Comparison of ENCODE assay signal across 22 cellular contexts in the genomic region with DNA sequence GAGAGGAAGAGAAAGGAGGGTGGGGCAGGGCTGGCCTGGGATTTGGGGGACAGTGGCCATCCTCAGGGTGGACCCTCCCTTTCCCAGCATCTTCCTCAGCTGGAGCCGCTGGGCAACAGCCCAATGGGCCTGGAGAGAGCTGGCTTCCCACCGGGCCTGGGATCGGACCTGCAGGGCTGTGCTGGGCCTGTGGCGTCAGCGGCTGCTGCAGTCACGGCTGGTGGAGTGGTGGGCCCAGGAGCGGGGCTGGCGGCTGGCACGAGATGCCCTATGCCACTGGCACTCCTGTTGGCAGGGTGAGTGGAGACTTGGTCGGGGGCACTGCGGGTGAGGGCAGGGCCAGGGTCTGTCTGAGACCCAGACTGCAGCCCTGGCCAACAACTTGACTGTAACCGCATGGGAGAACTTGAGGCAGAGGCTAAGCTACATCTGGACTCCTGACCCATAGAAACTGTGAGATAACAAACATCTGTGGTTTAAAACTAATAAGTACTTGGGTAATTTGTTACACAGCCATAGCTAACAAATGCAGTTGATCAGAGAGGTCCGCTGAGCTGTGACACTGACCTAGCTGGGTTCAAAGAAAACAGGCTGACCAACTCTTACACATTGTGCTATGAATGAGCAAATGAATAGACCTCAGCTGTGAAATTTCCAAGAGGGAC. TPM values are rescaled to one million over a fixed set of nuclear protein-coding genes. Genes with fewer than 3 reads are reported as not detected.
DNase-seq lines count a peak whose midpoint lies in the region; ATAC-seq and TF ChIP-seq lines count a peak whose summit lies in the region.
"Had no signal": no experiment of that assay in that cellular context is flagged by ENCODE, and none has a peak within 500 bp of the region (broad histone marks: within the 10 kb centered on the region; RNA-seq: fewer than 3 reads in every experiment).

No MANE protein-coding gene starts in this region.

- H3K4me2 ChIP-seq in IMR-90 (ENCODE audit: low read depth, low read length) (no peak overlapping the region), neuronal stem cell (ENCODE audit: insufficient read depth, low read length, poor library complexity, severe bottlenecking) (no peak overlapping the region)
- H3K4me2 ChIP-seq: A549; BLaER1 treated with 17β-estradiol and CSF1 and Interleukin-3, amounts not matched to agents 10 nM and 100 nM had no signal

- intact Hi-C loops in right cardiac atrium (cut with DNase I) (no loop called here), left cardiac atrium (cut with DNase I) (loop anchor here in 1 of 2 donors (5.0 kb wide), 1 partner anchor 43 kb away; the partner anchor contains the start of gene AGTRAP), IMR-90 (cut with micrococcal nuclease) (no loop called here)

- H3K4me1 ChIP-seq in right cardiac atrium (ENCODE audit: control insufficient read depth, insufficient read depth, low read length), result no peaks in the 10 kb centered on the region
- peaks cover 3% of the 10 kb centered on the region; the same call in 1 of the 2 replicates for H3K4me1 ChIP-seq in IMR-90 (ENCODE audit: control insufficient read depth, insufficient read depth, low read length)
- H3K4me1 ChIP-seq in neuronal stem cell (ENCODE audit: control insufficient read depth in 2 of 2, insufficient read depth in 1 of 2, low read depth in 1 of 2, low read length in 2 of 2), result peaks cover 5% of the 10 kb centered on the region in 2 donors
- H3K4me1 ChIP-seq: A549, BE2C, HAP-1 had no signal

- H2BK15ac ChIP-seq in IMR-90 (ENCODE audit: low read depth, low read length) (no peak overlapping the region), neuronal stem cell (ENCODE audit: low read length) (peak overlapping the region; percentile 55)

- H2BK5ac ChIP-seq in IMR-90 (ENCODE audit: low read depth, low read length, poor library complexity, severe bottlenecking), result no peak overlapping the region
- no peak overlapping the region for H2BK5ac ChIP-seq in neuronal stem cell (ENCODE audit: low read length)

- no peak for TF ChIP-seq RAD21 in IMR-90 (IDR thresholded peaks at IDR 0.05; ENCODE audit: low read length)

- in situ Hi-C loops in IMR-90 (cut with MboI; ENCODE audit: low sequenced_read_pairs), result no loop called here

- H3K9ac ChIP-seq in IMR-90 (ENCODE audit: low read depth, low read length) (no peak overlapping the region), neuronal stem cell (ENCODE audit: low read depth, low read length, poor library complexity) (no peak overlapping the region)
- H3K9ac ChIP-seq: BLaER1 treated with 17β-estradiol and CSF1 and Interleukin-3, amounts not matched to agents 10 nM and 100 nM had no signal

- H3K4me3 ChIP-seq in right cardiac atrium (ENCODE audit: low read length) (no peak overlapping the region), IMR-90 (ENCODE audit: insufficient read depth, low read depth, low read length) (no peak overlapping the region), neuronal stem cell (ENCODE audit: low read length in 2 of 2) (no peak overlapping the region)
- H3K4me3 ChIP-seq: A549; BLaER1 treated with 17β-estradiol and CSF1 and Interleukin-3, amounts not matched to agents 10 nM and 100 nM; HAP-1 had no signal

- H3K14ac ChIP-seq in IMR-90 (replicated peaks; ENCODE audit: low read depth, low read length) (no peak overlapping the region), neuronal stem cell (ENCODE audit: low read length) (no peak overlapping the region)

- H2AK9ac ChIP-seq in IMR-90 (replicated peaks; ENCODE audit: low read depth, low read length, poor library complexity), result peak overlapping the region; percentile 13

- H3K27me3 ChIP-seq in right cardiac atrium (ENCODE audit: control insufficient read depth, insufficient read depth), result no peaks in the 10 kb centered on the region
- H3K27me3 ChIP-seq in IMR-90 (ENCODE audit: control insufficient read depth, insufficient read depth, low read length), result no peaks in the 10 kb centered on the region; the same call in 1 of the 2 replicates
- H3K27me3 ChIP-seq in neuronal stem cell (ENCODE audit: control insufficient read depth in 3 of 3, insufficient read depth in 3 of 3, low read depth in 1 of 3, low read length in 3 of 3), result peaks cover 0 to 12% (median 0%) of the 10 kb centered on the region in 3 experiments
- H3K27me3 ChIP-seq: BE2C; BLaER1 treated with 17β-estradiol and CSF1 and Interleukin-3, amounts not matched to agents 10 nM and 100 nM had no signal

- no peak overlapping the region for H2BK20ac ChIP-seq in IMR-90 (ENCODE audit: low read depth, low read length)

- no peaks in the 10 kb centered on the region for H3K9me3 ChIP-seq in right cardiac atrium (ENCODE audit: control insufficient read depth, low read length)
- no peaks in the 10 kb centered on the region for H3K9me3 ChIP-seq in IMR-90 (ENCODE audit: control insufficient read depth, insufficient read depth, low read length)
- no peaks in the 10 kb centered on the region for H3K9me3 ChIP-seq in neuronal stem cell (replicated peaks in 1 of 2; ENCODE audit: control insufficient read depth in 2 of 2, insufficient read depth in 1 of 2, low read depth in 1 of 2, low read length in 2 of 2)
- H3K9me3 ChIP-seq: A549; BE2C; BLaER1 treated with 17β-estradiol and CSF1 and Interleukin-3, amounts not matched to agents 10 nM and 100 nM; HAP-1 had no signal

- no peaks in the 10 kb centered on the region for H4K20me1 ChIP-seq in IMR-90 (ENCODE audit: insufficient read depth, low read length)
- H4K20me1 ChIP-seq: BLaER1 treated with 17β-estradiol and CSF1 and Interleukin-3, amounts not matched to agents 10 nM and 100 nM had no signal

- DNase-seq in right cardiac atrium (peak in 2 of 3 donors; percentile 55 to 56), left cardiac atrium (no peak), IMR-90 (no peak), neuronal stem cell (ENCODE audit: low spot score) (no peak), islet precursor cell (no peak), NCI-H128 (lab: John Stamatoyannopoulos, UW; ENCODE audit: unreplicated experiment) (no peak)
- DNase-seq: 8988T; ACHN; AML-193; BE2C; CD4-positive, alpha-beta T cell; CD8-positive, alpha-beta memory T cell; DMS53; DMS79 treated with DMSO at 0.1 percent for 48 hours; GF-D8; GOT3 had no signal

- H3K27ac ChIP-seq in right cardiac atrium (ENCODE audit: low read length), result no peak overlapping the region
- H3K27ac ChIP-seq in IMR-90 (ENCODE audit: insufficient read depth, low read length), result no peak overlapping the region
- H3K27ac ChIP-seq in neuronal stem cell (replicated peaks; ENCODE audit: low read length), result no peak overlapping the region
- H3K27ac ChIP-seq: A549; BLaER1 treated with 17β-estradiol and CSF1 and Interleukin-3, amounts not matched to agents 10 nM and 100 nM had no signal

- WGBS in right cardiac atrium, result 84% methylated on average over 13 of the region's 13 CpGs
- WGBS in IMR-90 (ENCODE audit: extremely low coverage in 2 of 2, insufficient read length in 1 of 2), 2 experiments, result 66% methylated on average over 6 of the region's 13 CpGs; no CpG with 5 or more reads in 1 of the 2 experiments
- WGBS in neuronal stem cell (ENCODE audit: extremely low coverage in 2 of 2, insufficient read length in 2 of 2, insufficient replicate concordance in 1 of 2), 2 donors, result no CpG with 5 or more reads among the region's 13 CpGs

- H3K56ac ChIP-seq in IMR-90 (ENCODE audit: extremely low read depth, insufficient read depth, low read length), result no peak overlapping the region

- H3K23ac ChIP-seq in IMR-90 (ENCODE audit: low read depth, low read length) (no peak overlapping the region), neuronal stem cell (ENCODE audit: low read depth, low read length, poor library complexity) (no peak overlapping the region)

- H3K79me1 ChIP-seq in IMR-90 (ENCODE audit: low read depth in 1 of 2, low read length in 2 of 2), result no peaks in the 10 kb centered on the region
- no peaks in the 10 kb centered on the region for H3K79me1 ChIP-seq in neuronal stem cell (ENCODE audit: low read depth, low read length)

- POLR2A ChIA-PET in IMR-90 (lab: Charles Lee; ENCODE audit: unreplicated experiment), result no interaction called here

- H3K4ac ChIP-seq in IMR-90 (ENCODE audit: low read depth, low read length) (no peak overlapping the region), neuronal stem cell (ENCODE audit: low read length) (no peak overlapping the region)

- BruUV-seq in IMR-90 (replicated peaks; lab: Mats Ljungman, UMichigan), result no TSS peak

- no peaks in the 10 kb centered on the region for H3K9me1 ChIP-seq in IMR-90 (ENCODE audit: insufficient read depth, low read length)

- no peak for TF ChIP-seq POLR2A in IMR-90 (IDR thresholded peaks at IDR 0.05; ENCODE audit: low read depth, low read length)

- no peak overlapping the region for H4K5ac ChIP-seq in IMR-90 (ENCODE audit: low read depth, low read length)

- H4K8ac ChIP-seq in IMR-90 (ENCODE audit: low read depth in 2 of 2, low read length in 2 of 2), result no peak overlapping the region
- H4K8ac ChIP-seq in neuronal stem cell (ENCODE audit: low read depth, low read length), result no peak overlapping the region

- ATAC-seq in right cardiac atrium (no peak), left cardiac atrium (no peak), IMR-90 (ENCODE audit: low read depth) (no peak)
- ATAC-seq: A549 had no signal

- H2BK120ac ChIP-seq in IMR-90 (ENCODE audit: low read depth, low read length) (no peak overlapping the region), neuronal stem cell (ENCODE audit: low read depth, low read length) (no peak overlapping the region)

- dilution Hi-C loops in IMR-90 (cut with HindIII; ENCODE audit: low sequenced_read_pairs, unreplicated experiment), result no loop called here

- no peak overlapping the region for H3K18ac ChIP-seq in IMR-90 (ENCODE audit: low read depth, low read length)
- no peak overlapping the region for H3K18ac ChIP-seq in neuronal stem cell (ENCODE audit: low read length)

- TF ChIP-seq CTCF in IMR-90 (conservative IDR thresholded peaks at IDR 0.05; ENCODE audit: low read depth, low read length), result no peak

- no peak overlapping the region for H2AK5ac ChIP-seq in IMR-90 (ENCODE audit: low read depth, low read length)
- peak overlapping the region; percentile 93 for H2AK5ac ChIP-seq in neuronal stem cell (ENCODE audit: low read depth, low read length)

- no peak overlapping the region for H2AFZ ChIP-seq in IMR-90 (replicated peaks; ENCODE audit: low read length, poor library complexity)
- no peak overlapping the region for H2AFZ ChIP-seq in neuronal stem cell (ENCODE audit: low read length)

- CTCF ChIA-PET in IMR-90 (lab: Yijun Ruan, JAX), result no interaction called here

- H4K91ac ChIP-seq in IMR-90 (ENCODE audit: insufficient read depth, low read depth, low read length) (no peak overlapping the region), neuronal stem cell (ENCODE audit: low read depth, low read length, poor library complexity) (no peak overlapping the region)

- no peak overlapping the region for H2BK12ac ChIP-seq in neuronal stem cell (ENCODE audit: low read length)

- no peaks in the 10 kb centered on the region for H3K36me3 ChIP-seq in IMR-90 (ENCODE audit: control insufficient read depth, insufficient read depth, low read length)
- H3K36me3 ChIP-seq in neuronal stem cell (replicated peaks in 1 of 2; ENCODE audit: control insufficient read depth in 2 of 2, insufficient read depth in 2 of 2, low read length in 2 of 2), result no peaks in the 10 kb centered on the region
- H3K36me3 ChIP-seq: BE2C; BLaER1 treated with 17β-estradiol and CSF1 and Interleukin-3, amounts not matched to agents 10 nM and 100 nM; HAP-1 had no signal

RNA-seq across cellular contexts. Expression of gene C1orf167, which starts 17.9 kb away (rescaled TPM):
- total RNA-seq in right cardiac atrium (1 to 10 TPM; 1.3 to 2.7 (median 2.0) TPM), left cardiac atrium (1 to 10 TPM; 1.2 to 1.3 TPM), IMR-90 (2012; rRNA removed) (under 0.01 and 0.28 TPM in 2 replicates)
- polyA plus RNA-seq in right cardiac atrium (4.0 TPM), IMR-90 (2012; rRNA removed) (0.15 and 0.27 TPM in 2 replicates)
- 0.10 and 0.42 TPM in 2 replicates for polyA plus RNA-seq in IMR-90 (2012; cell fraction: cytosol; rRNA removed)
- polyA plus RNA-seq in IMR-90 (2012; cell fraction: nucleus; rRNA removed; ENCODE audit: low replicate concordance), result 0.06 and 0.27 TPM in 2 replicates
- 0.77 TPM for polyA plus RNA-seq in neuronal stem cell (2013, experiment 1 of 2)
- polyA plus RNA-seq in neuronal stem cell (2013, experiment 2 of 2), result 0.60 TPM
- total RNA-seq: CD4-positive, alpha-beta T cell; CD8-positive, alpha-beta memory T cell; Daoy; G401 had no signal
- polyA plus RNA-seq: A549, CD14-positive monocyte had no signal

RNA-seq across cellular contexts. Expression of gene MTHFR, which starts 25.9 kb away (rescaled TPM):
- total RNA-seq in right cardiac atrium (10 to 100 TPM; 46.6 to 75.2 (median 58.9) TPM), left cardiac atrium (10 to 100 TPM; 40.1 to 64.3 TPM), IMR-90 (2012; rRNA removed) (6.7 and 7.3 TPM in 2 replicates)
- polyA plus RNA-seq in right cardiac atrium (36.7 TPM), IMR-90 (2012; rRNA removed) (6.7 and 7.4 TPM in 2 replicates)
- polyA plus RNA-seq in IMR-90 (2012; cell fraction: cytosol; rRNA removed), result 3.5 and 5.5 TPM in 2 replicates
- polyA plus RNA-seq in IMR-90 (2012; cell fraction: nucleus; rRNA removed; ENCODE audit: low replicate concordance), result 16.7 and 23.0 TPM in 2 replicates
- 7.3 TPM for polyA plus RNA-seq in neuronal stem cell (2013, experiment 1 of 2)
- polyA plus RNA-seq in neuronal stem cell (2013, experiment 2 of 2), result 7.7 TPM

RNA-seq across cellular contexts. Expression of gene CLCN6, which starts 26.1 kb away (rescaled TPM):
- total RNA-seq in right cardiac atrium (10 to 100 TPM; 30.4 to 54.9 (median 36.8) TPM), left cardiac atrium (10 to 100 TPM; 32.1 to 49.0 TPM), IMR-90 (2012; rRNA removed) (4.1 and 5.0 TPM in 2 replicates)
- polyA plus RNA-seq in right cardiac atrium (16.2 TPM), IMR-90 (2012; rRNA removed) (9.7 and 10.6 TPM in 2 replicates)
- polyA plus RNA-seq in IMR-90 (2012; cell fraction: cytosol; rRNA removed), result 3.5 and 5.0 TPM in 2 replicates
- 42.7 and 54.8 TPM in 2 replicates for polyA plus RNA-seq in IMR-90 (2012; cell fraction: nucleus; rRNA removed; ENCODE audit: low replicate concordance)
- 18.0 TPM for polyA plus RNA-seq in neuronal stem cell (2013, experiment 1 of 2)
- 18.2 TPM for polyA plus RNA-seq in neuronal stem cell (2013, experiment 2 of 2)

RNA-seq across cellular contexts. Expression of gene AGTRAP, which starts 43.9 kb away (rescaled TPM):
- 10 to 100 TPM; 17.5 to 25.0 (median 21.9) TPM for total RNA-seq in right cardiac atrium
- polyA plus RNA-seq in right cardiac atrium, result 23.9 TPM
- 10 to 100 TPM; 25.4 to 25.7 TPM for total RNA-seq in left cardiac atrium
- total RNA-seq in IMR-90 (2012; rRNA removed), result 21.5 and 22.2 TPM in 2 replicates
- polyA plus RNA-seq in IMR-90 (2012; rRNA removed), result 57.7 and 64.3 TPM in 2 replicates
- 32.7 and 80.8 TPM in 2 replicates for polyA plus RNA-seq in IMR-90 (2012; cell fraction: cytosol; rRNA removed)
- 42.2 and 63.8 TPM in 2 replicates for polyA plus RNA-seq in IMR-90 (2012; cell fraction: nucleus; rRNA removed; ENCODE audit: low replicate concordance)
- 40.4 TPM for polyA plus RNA-seq in neuronal stem cell (2013, experiment 1 of 2)
- 41.2 TPM for polyA plus RNA-seq in neuronal stem cell (2013, experiment 2 of 2)

Comparison
In these comparisons a context has a peak if more than half of its experiments do, and no peak if none do; other contexts are left out.
1. DNase-seq: peak in right cardiac atrium (2 of 3); none in left cardiac atrium (single experiment), IMR-90 (single experiment), neuronal stem cell (single experiment), islet precursor cell (single experiment) and NCI-H128 (single experiment).